Comparison of ENCODE assay signal across 15 cellular contexts in the genomic region with DNA sequence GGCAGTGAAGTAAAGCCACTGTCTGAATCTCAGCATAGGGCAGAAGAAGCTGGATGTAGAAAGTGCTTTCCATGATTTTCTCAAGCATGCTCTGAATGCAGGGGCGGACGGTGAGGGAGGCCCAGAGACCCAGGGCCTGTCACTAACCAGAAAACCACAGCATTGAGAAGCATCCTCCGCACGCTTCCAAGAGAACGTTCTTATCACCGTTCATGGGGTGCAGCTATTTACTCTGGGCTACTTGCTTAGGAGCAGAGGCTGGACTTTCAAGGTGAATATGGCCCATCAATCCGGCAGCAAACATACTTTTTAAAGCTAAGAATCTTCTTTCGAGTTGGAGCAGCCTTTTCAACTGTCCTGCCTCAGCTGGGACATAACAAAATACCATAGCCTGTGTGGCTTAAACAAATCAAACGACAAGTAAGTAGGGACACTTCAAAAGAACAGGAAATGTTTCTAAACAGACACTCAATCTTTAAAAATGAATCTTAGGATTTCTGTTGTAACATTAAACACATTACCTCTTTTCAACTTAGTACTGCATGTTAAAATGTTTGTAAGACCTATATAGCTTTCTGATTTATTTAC. TPM values are rescaled to one million over a fixed set of nuclear protein-coding genes. Genes with fewer than 3 reads are reported as not detected.
DNase-seq lines count a peak whose midpoint lies in the region; ATAC-seq and TF ChIP-seq lines count a peak whose summit lies in the region.
"Had no signal": no experiment of that assay in that cellular context is flagged by ENCODE, and none has a peak within 500 bp of the region (broad histone marks: within the 10 kb centered on the region; RNA-seq: fewer than 3 reads in every experiment).

No MANE protein-coding gene starts in this region.

- H3K9me3 ChIP-seq in esophagus muscularis mucosa = no peaks in the 10 kb centered on the region
- no peaks in the 10 kb centered on the region for H3K9me3 ChIP-seq in thoracic aorta

- TF ChIP-seq CTCF in esophagus muscularis mucosa (IDR thresholded peaks at IDR 0.05) (no peak), nephron (IDR thresholded peaks at IDR 0.05; ENCODE audit: unreplicated experiment in 3 of 3) (no peak), thoracic aorta (IDR thresholded peaks at IDR 0.05) (no peak), GM23338 (conservative IDR thresholded peaks at IDR 0.05; ENCODE audit: low read depth in 2 of 2) (no peak)

- peaks cover 19% of the 10 kb centered on the region for H3K4me1 Mint-ChIP-seq in nephron
- no peaks in the 10 kb centered on the region; the same call in 2 of the 3 replicates for H3K4me1 Mint-ChIP-seq in GM23338
- no peaks in the 10 kb centered on the region for H3K4me1 Mint-ChIP-seq in activated T-helper 1 cell treated with anti-CD3 and anti-CD28 coated beads, Interleukin-12 subunit alpha, Interleukin-12 subunit beta, Interleukin-2, Interleukin-4 antibody, amounts not matched to agents 30 ng/mL and 10 ng/mL and 1 ng/mL, durations not matched to agents 14 hours and 24 hours and 36 hours (ENCODE audit: low read depth)
- H3K4me1 Mint-ChIP-seq: activated naive CD8-positive, alpha-beta T cell treated with anti-CD3 and anti-CD28 coated beads, Interleukin-2, amount 50 U/mL, for 24 hours; T-cell had no signal

- no peak for TF ChIP-seq POLR2A in esophagus muscularis mucosa (IDR thresholded peaks at IDR 0.05; ENCODE audit: low read depth)

- no peak for TF ChIP-seq EP300 in esophagus muscularis mucosa (IDR thresholded peaks at IDR 0.05)

- no peak overlapping the region for H2AFZ ChIP-seq in GM23338

- ATAC-seq in thoracic aorta (ENCODE audit: insufficient number of reproducible peaks, low FRiP score, low read depth) = no peak
- no peak for ATAC-seq in GM23338
- ATAC-seq: activated naive CD8-positive, alpha-beta T cell treated with anti-CD3 and anti-CD28 coated beads, Interleukin-2, amount 50 U/mL, for 24 hours; left cardiac atrium; naive thymus-derived CD4-positive, alpha-beta T cell; T-cell had no signal

- peaks cover 5% of the 10 kb centered on the region; the same call in 1 of the 2 replicates for H4K20me1 ChIP-seq in GM23338 (replicated peaks; ENCODE audit: insufficient read depth)

- no peaks in the 10 kb centered on the region for H3K9me2 ChIP-seq in GM23338 (ENCODE audit: insufficient read depth)

- no peaks in the 10 kb centered on the region for H3K9me3 Mint-ChIP-seq in nephron
- H3K9me3 Mint-ChIP-seq in GM23338 = no peaks in the 10 kb centered on the region; the same call in 2 of the 3 replicates
- no peaks in the 10 kb centered on the region for H3K9me3 Mint-ChIP-seq in activated T-helper 1 cell treated with anti-CD3 and anti-CD28 coated beads, Interleukin-12 subunit alpha, Interleukin-12 subunit beta, Interleukin-2, Interleukin-4 antibody, amounts not matched to agents 30 ng/mL and 10 ng/mL and 1 ng/mL, durations not matched to agents 14 hours and 24 hours and 36 hours
- H3K9me3 Mint-ChIP-seq: activated naive CD8-positive, alpha-beta T cell treated with anti-CD3 and anti-CD28 coated beads, Interleukin-2, amount 50 U/mL, for 24 hours; naive thymus-derived CD4-positive, alpha-beta T cell; T-cell had no signal

- no peaks in the 10 kb centered on the region for H3K79me2 ChIP-seq in GM23338 (replicated peaks; ENCODE audit: insufficient read depth)

- H3K27me3 ChIP-seq in esophagus muscularis mucosa = no peaks in the 10 kb centered on the region
- no peaks in the 10 kb centered on the region for H3K27me3 ChIP-seq in thoracic aorta (replicated peaks; ENCODE audit: insufficient read depth)
- H3K27me3 ChIP-seq in GM23338 (ENCODE audit: insufficient read depth) = no peaks in the 10 kb centered on the region

- intact Hi-C loops in esophagus muscularis mucosa (cut with DNase I) = no loop called here
- intact Hi-C loops in activated T-helper 1 cell treated with anti-CD3 and anti-CD28 coated beads, Interleukin-12 subunit alpha, Interleukin-12 subunit beta, Interleukin-2, Interleukin-4 antibody, amounts not matched to agents 30 ng/mL and 10 ng/mL and 1 ng/mL, durations not matched to agents 14 hours and 24 hours and 36 hours (cut with micrococcal nuclease) = no loop called here

- whole genome bisulfite sequencing in esophagus muscularis mucosa = 59% methylated on average over 9 of the region's 9 CpGs

- no peak overlapping the region for H3K4me3 ChIP-seq in esophagus muscularis mucosa
- H3K4me3 ChIP-seq in thoracic aorta = peak overlapping the region; percentile 34
- no peak overlapping the region for H3K4me3 ChIP-seq in GM23338

- no peak overlapping the region for H3K4me2 ChIP-seq in GM23338

- H3K27me3 Mint-ChIP-seq in nephron (ENCODE audit: low read depth) (no peaks in the 10 kb centered on the region), GM23338 (ENCODE audit: insufficient read depth, low read depth, poor library complexity) (no peaks in the 10 kb centered on the region)
- no peaks in the 10 kb centered on the region for H3K27me3 Mint-ChIP-seq in activated T-helper 1 cell treated with anti-CD3 and anti-CD28 coated beads, Interleukin-12 subunit alpha, Interleukin-12 subunit beta, Interleukin-2, Interleukin-4 antibody, amounts not matched to agents 30 ng/mL and 10 ng/mL and 1 ng/mL, durations not matched to agents 14 hours and 24 hours and 36 hours (ENCODE audit: insufficient read depth)
- H3K27me3 Mint-ChIP-seq: activated naive CD8-positive, alpha-beta T cell treated with anti-CD3 and anti-CD28 coated beads, Interleukin-2, amount 50 U/mL, for 24 hours; naive thymus-derived CD4-positive, alpha-beta T cell; T-cell had no signal

- DNase-seq in amniotic epithelial cell (ENCODE audit: low read depth) = peak; percentile 74
- no peak for DNase-seq in esophagus muscularis mucosa (ENCODE audit: extremely low spot score)
- DNase-seq in thoracic aorta (ENCODE audit: low spot score) = no peak
- DNase-seq in NCI-H2029 (lab: John Stamatoyannopoulos, UW) = no peak
- no peak for DNase-seq in GM23338 (ENCODE audit: low spot score)
- no peak for DNase-seq in stimulated activated CD8-positive, alpha-beta memory T cell treated with anti-CD3 and anti-CD28 coated beads, Interleukin-4, amount 100 ng/mL, for 48 hours
- no peak for DNase-seq in activated T-helper 1 cell treated with anti-CD3 and anti-CD28 coated beads, Interleukin-12 subunit alpha, Interleukin-12 subunit beta, Interleukin-2, Interleukin-4 antibody, amounts not matched to agents 30 ng/mL and 10 ng/mL and 1 ng/mL, durations not matched to agents 14 hours and 24 hours and 36 hours (ENCODE audit: low spot score)
- DNase-seq: activated naive CD8-positive, alpha-beta T cell treated with anti-CD3 and anti-CD28 coated beads, Interleukin-2, amount 50 U/mL, for 24 hours; left cardiac atrium; naive thymus-derived CD4-positive, alpha-beta T cell; NCI-H187; retina; stimulated activated CD4-positive, alpha-beta T cell treated with anti-CD3 and anti-CD28 coated beads, Interleukin-1b, Interleukin-23, amount 100 ng/mL, for 48 hours; T-cell had no signal

- H3K4me3 Mint-ChIP-seq in nephron = no peak overlapping the region
- no peak overlapping the region for H3K4me3 Mint-ChIP-seq in GM23338
- no peak overlapping the region for H3K4me3 Mint-ChIP-seq in activated T-helper 1 cell treated with anti-CD3 and anti-CD28 coated beads, Interleukin-12 subunit alpha, Interleukin-12 subunit beta, Interleukin-2, Interleukin-4 antibody, amounts not matched to agents 30 ng/mL and 10 ng/mL and 1 ng/mL, durations not matched to agents 14 hours and 24 hours and 36 hours
- H3K4me3 Mint-ChIP-seq: activated naive CD8-positive, alpha-beta T cell treated with anti-CD3 and anti-CD28 coated beads, Interleukin-2, amount 50 U/mL, for 24 hours; naive thymus-derived CD4-positive, alpha-beta T cell; T-cell had no signal

- H3K36me3 Mint-ChIP-seq in nephron (ENCODE audit: low read depth) (peaks cover 50% of the 10 kb centered on the region), GM23338 (ENCODE audit: low read depth) (peaks cover 34% of the 10 kb centered on the region)
- peaks cover 20% of the 10 kb centered on the region for H3K36me3 Mint-ChIP-seq in activated T-helper 1 cell treated with anti-CD3 and anti-CD28 coated beads, Interleukin-12 subunit alpha, Interleukin-12 subunit beta, Interleukin-2, Interleukin-4 antibody, amounts not matched to agents 30 ng/mL and 10 ng/mL and 1 ng/mL, durations not matched to agents 14 hours and 24 hours and 36 hours (ENCODE audit: low read depth)

- H3K27ac Mint-ChIP-seq in nephron (peak overlapping the region; percentile 71 to 88 (median 81)), GM23338 (no peak overlapping the region)
- H3K27ac Mint-ChIP-seq in activated T-helper 1 cell treated with anti-CD3 and anti-CD28 coated beads, Interleukin-12 subunit alpha, Interleukin-12 subunit beta, Interleukin-2, Interleukin-4 antibody, amounts not matched to agents 30 ng/mL and 10 ng/mL and 1 ng/mL, durations not matched to agents 14 hours and 24 hours and 36 hours = no peak overlapping the region
- H3K27ac Mint-ChIP-seq: activated naive CD8-positive, alpha-beta T cell treated with anti-CD3 and anti-CD28 coated beads, Interleukin-2, amount 50 U/mL, for 24 hours; naive thymus-derived CD4-positive, alpha-beta T cell; T-cell had no signal

- H3F3A ChIP-seq in GM23338 (replicated peaks; ENCODE audit: low read depth) = no peaks in the 10 kb centered on the region

- H3K36me3 ChIP-seq in esophagus muscularis mucosa (peaks cover 0 to 12% (median 6%) of the 10 kb centered on the region in 4 donors), thoracic aorta (peaks cover 6% of the 10 kb centered on the region), GM23338 (ENCODE audit: insufficient read depth) (peaks cover 6% of the 10 kb centered on the region; the same call in 1 of the 2 replicates)

- H3K27ac ChIP-seq in esophagus muscularis mucosa (replicated peaks in 1 of 4) (peak overlapping the region; percentile 42 to 74 (median 58)), thoracic aorta (peak overlapping the region; percentile 76 to 86), GM23338 (ENCODE audit: low read depth) (no peak overlapping the region)

- peaks cover 7 to 38% (median 33%) of the 10 kb centered on the region in 4 donors for H3K4me1 ChIP-seq in esophagus muscularis mucosa
- H3K4me1 ChIP-seq in thoracic aorta (ENCODE audit: control insufficient read depth in 1 of 2, low read depth in 2 of 2) = peaks cover 32 to 56% of the 10 kb centered on the region in 2 donors
- no peaks in the 10 kb centered on the region for H3K4me1 ChIP-seq in GM23338 (ENCODE audit: insufficient read depth)

RNA-seq across cellular contexts. Expression of gene CDRT4, which starts 46.5 kb away (rescaled TPM):
- total RNA-seq in esophagus muscularis mucosa (1 to 10 TPM; 1.6 to 6.6 (median 3.4) TPM), thoracic aorta (10 to 100 TPM; 13.5 to 22.2 TPM)
- total RNA-seq in GM23338 (2014; rRNA removed; shearing (Covaris generic)) = 8.7 and 13.0 TPM in 2 replicates
- 6.5 TPM in 2 replicates for polyA plus RNA-seq in GM23338 (2016; fragmentation: Nextera tagmentation; extraction: Ambion mirVana)
- 2.1 and 2.4 TPM in 2 replicates for total RNA-seq in activated T-helper 1 cell treated with anti-CD3 and anti-CD28 coated beads, Interleukin-12 subunit alpha, Interleukin-12 subunit beta, Interleukin-2, Interleukin-4 antibody, amounts not matched to agents 30 ng/mL and 10 ng/mL and 1 ng/mL, durations not matched to agents 14 hours and 24 hours and 36 hours

RNA-seq across cellular contexts. Expression of gene TVP23C, which starts 49.3 kb away (rescaled TPM):
- 10 to 100 TPM in 1 of 4 donors, 1 to 10 TPM in 3; 4.3 to 19.9 (median 6.1) TPM for total RNA-seq in esophagus muscularis mucosa
- 10 to 100 TPM; 27.1 to 52.5 TPM for total RNA-seq in thoracic aorta
- 23.2 and 31.7 TPM in 2 replicates for total RNA-seq in GM23338 (2014; rRNA removed; shearing (Covaris generic))
- polyA plus RNA-seq in GM23338 (2016; fragmentation: Nextera tagmentation; extraction: Ambion mirVana) = 10.4 and 10.5 TPM in 2 replicates
- 8.9 and 10.8 TPM in 2 replicates for total RNA-seq in activated T-helper 1 cell treated with anti-CD3 and anti-CD28 coated beads, Interleukin-12 subunit alpha, Interleukin-12 subunit beta, Interleukin-2, Interleukin-4 antibody, amounts not matched to agents 30 ng/mL and 10 ng/mL and 1 ng/mL, durations not matched to agents 14 hours and 24 hours and 36 hours

Comparison
In these comparisons a context has a peak if more than half of its experiments do, and no peak if none do; other contexts are left out.
1. H3K27ac Mint-ChIP-seq: peak in nephron (3 of 3); none in GM23338 (single experiment) and activated T-helper 1 cell treated with anti-CD3 and anti-CD28 coated beads, Interleukin-12 subunit alpha, Interleukin-12 subunit beta, Interleukin-2, Interleukin-4 antibody, amounts not matched to agents 30 ng/mL and 10 ng/mL and 1 ng/mL, durations not matched to agents 14 hours and 24 hours and 36 hours (single experiment).